26 cellular contexts compared by ENCODE assay signal in the genomic region with DNA sequence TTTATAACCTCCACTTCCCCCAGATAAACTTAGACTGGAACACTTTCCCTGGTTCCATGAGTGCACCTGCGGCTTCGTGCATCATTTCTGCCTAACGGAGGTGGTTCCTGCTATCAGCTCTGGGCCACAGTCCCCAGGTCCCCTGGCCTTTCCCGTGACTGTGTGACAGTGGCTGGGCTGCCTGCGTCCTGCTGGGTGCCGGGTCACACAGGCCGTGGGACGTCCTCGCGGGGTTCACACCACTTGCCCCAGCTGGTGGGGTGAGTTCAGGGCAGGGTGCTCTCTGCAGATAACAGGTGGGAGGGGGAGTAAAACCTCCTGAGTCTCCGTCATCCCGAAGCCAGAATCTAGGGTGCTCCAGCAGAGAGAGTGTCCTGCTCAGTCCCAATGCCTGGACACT. TPM values are rescaled to one million over a fixed set of nuclear protein-coding genes. Genes with fewer than 3 reads are reported as not detected.
"Had no signal": no experiment of that assay in that cellular context is flagged by ENCODE, and none has a peak within 500 bp of the region (broad histone marks: within the 10 kb centered on the region; RNA-seq: fewer than 3 reads in every experiment).

No MANE protein-coding gene starts in this region.

- DNase-seq: activated CD4-positive, alpha-beta memory T cell treated with anti-CD3 and anti-CD28 coated beads, Interleukin-2, amount 10 ng/mL, durations not matched to agents 7 days and 5 days; activated CD4-positive, alpha-beta T cell treated with anti-CD3 and anti-CD28 coated beads for 1 hour; activated CD4-positive, alpha-beta T cell treated with anti-CD3 and anti-CD28 coated beads for 4 hours; activated CD4-positive, alpha-beta T cell treated with anti-CD3 and anti-CD28 coated beads, Interleukin-2, amount 10 ng/mL, durations not matched to agents 7 days and 5 days; activated CD4-positive, alpha-beta T cell treated with anti-CD3 and anti-CD28 coated beads, Interleukin-2, amount 50 U/mL, for 4 hours; activated effector memory CD4-positive, alpha-beta T cell treated with Interleukin-2 at 50 U/mL for 16 hours; activated gamma-delta T cell treated with Interleukin-2 at 50 U/mL for 16 hours; activated naive CD4-positive, alpha-beta T cell treated with anti-CD3 and anti-CD28 coated beads, Interleukin-2, amount 50 U/mL, for 16 hours; activated naive CD4-positive, alpha-beta T cell treated with Interleukin-2 at 50 U/mL for 16 hours; activated T-cell treated with anti-CD3 and anti-CD28 coated beads, Interleukin-2, amount 50 U/mL, for 4 hours; amniotic stem cell; anterior cingulate cortex; body of pancreas; caudate nucleus; effector CD8-positive, alpha-beta T cell; esophagus squamous epithelium; foreskin melanocyte; heart right ventricle; T-helper 2 cell had no signal

- H3K36me3 ChIP-seq: esophagus squamous epithelium, gastroesophageal sphincter, heart right ventricle had no signal

- FAIRE-seq: colon, endometrium, endothelial cell of umbilical vein had no signal

- ATAC-seq: activated T-cell treated with anti-CD3 and anti-CD28 coated beads, Interleukin-2, amount 50 U/mL, for 4 hours; activated T-helper 17 cell treated with anti-CD3 and anti-CD28 coated beads, Interleukin-2, amount 50 U/mL, for 72 hours; body of pancreas; gastroesophageal sphincter; heart right ventricle had no signal

- H3K4me1 ChIP-seq: body of pancreas, esophagus squamous epithelium, gastroesophageal sphincter, heart right ventricle had no signal

- H3K27me3 ChIP-seq: body of pancreas had no signal

- H3K4me3 ChIP-seq: body of pancreas, esophagus squamous epithelium, gastroesophageal sphincter, heart right ventricle had no signal

- H3K9me3 ChIP-seq: body of pancreas, esophagus squamous epithelium, gastroesophageal sphincter, heart right ventricle had no signal

- H3K27ac ChIP-seq: body of pancreas, epithelial cell of prostate, esophagus squamous epithelium, gastroesophageal sphincter, heart right ventricle had no signal

RNA-seq across cellular contexts. Expression of gene CFAP46, which starts 58.7 kb away (rescaled TPM):
- total RNA-seq: activated CD4-positive, alpha-beta memory T cell treated with anti-CD3 and anti-CD28 coated beads, Interleukin-2, amount 10 ng/mL, durations not matched to agents 7 days and 5 days; activated CD4-positive, alpha-beta T cell treated with anti-CD3 and anti-CD28 coated beads, Interleukin-2, amount 10 ng/mL, durations not matched to agents 7 days and 5 days; activated T-helper 17 cell treated with anti-CD3 and anti-CD28 coated beads, Interleukin-2, amount 50 U/mL, for 72 hours; T-helper 1 cell treated with Interleukin-12 subunit alpha and Interleukin-12 subunit beta and Interleukin-4 antibody, amounts not matched to agents 30 ng/mL and 1 ng/mL, for 36 hours had no signal
